ENCODE assay signal across 1 cellular context in genomic region chr1:233111731-233112130, GRCh38.
TF ChIP-seq lines count a peak whose summit lies in the region.

No MANE protein-coding gene starts in this region.

TF ChIP-seq in GM23338, 12 proteins besides CTCF, POLR2A, EP300 and RAD21 (continued from another document):
- TF ChIP-seq ZNF462 (CRISPR knock-in tag; IDR thresholded peaks at IDR 0.05) (no peak), REST (IDR thresholded peaks at IDR 0.05; ENCODE audit: unreplicated experiment) (no peak), STAT1 (IDR thresholded peaks at IDR 0.05; ENCODE audit: unreplicated experiment) (no peak)
